In the genomic region with DNA sequence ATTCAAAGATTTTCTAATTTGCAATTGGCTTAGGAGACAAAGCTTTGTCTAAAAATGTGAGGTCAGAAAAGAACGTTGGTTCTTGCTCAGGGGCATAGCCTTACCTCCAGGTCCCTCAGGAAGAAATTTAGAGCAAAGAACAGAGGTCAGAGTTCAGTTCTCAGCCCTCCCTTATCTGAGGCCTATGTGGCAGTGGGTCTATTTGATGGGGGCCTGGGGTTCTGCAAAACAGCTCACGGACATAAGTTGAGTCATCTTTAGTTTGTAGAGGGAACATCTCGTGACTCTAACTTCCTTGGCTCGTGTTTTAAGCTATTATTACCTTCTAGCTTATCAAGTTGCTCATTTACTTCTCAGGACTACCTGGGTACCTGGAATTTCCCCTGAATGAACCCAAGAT, we compare ENCODE assay signal across 30 cellular contexts.
"Had no signal": no experiment of that assay in that cellular context is flagged by ENCODE, and none has a peak within 500 bp of the region (broad histone marks: within the 10 kb centered on the region; RNA-seq: fewer than 3 reads in every experiment).

No MANE protein-coding gene starts in this region.

- H3K4me1 Mint-ChIP-seq: activated CD4-positive, alpha-beta memory T cell treated with anti-CD3 and anti-CD28 coated beads, Interleukin-2, amount 10 ng/mL, durations not matched to agents 7 days and 5 days; activated CD8-positive, alpha-beta memory T cell treated with anti-CD3 and anti-CD28 coated beads, Interleukin-2, amount 10 ng/mL, durations not matched to agents 7 days and 5 days; activated naive CD8-positive, alpha-beta T cell treated with anti-CD3 and anti-CD28 coated beads for 36 hours had no signal

- H3K9me3 ChIP-seq: ascending aorta had no signal

- H3K27ac ChIP-seq: ascending aorta, RWPE1, WERI-Rb-1 had no signal

- H3K4me3 ChIP-seq: ascending aorta had no signal

- H3K36me3 Mint-ChIP-seq: activated CD8-positive, alpha-beta memory T cell treated with anti-CD3 and anti-CD28 coated beads, Interleukin-2, amount 10 ng/mL, durations not matched to agents 7 days and 5 days; activated naive CD8-positive, alpha-beta T cell treated with anti-CD3 and anti-CD28 coated beads for 36 hours had no signal

- H3K36me3 ChIP-seq: ascending aorta, WERI-Rb-1 had no signal

- FAIRE-seq: RCC 7860 had no signal

- H3K9me3 Mint-ChIP-seq: activated CD4-positive, alpha-beta memory T cell treated with anti-CD3 and anti-CD28 coated beads, Interleukin-2, amount 10 ng/mL, durations not matched to agents 7 days and 5 days; activated naive CD8-positive, alpha-beta T cell treated with anti-CD3 and anti-CD28 coated beads for 36 hours had no signal

- H3K4me1 ChIP-seq: ascending aorta had no signal

- H3K27ac Mint-ChIP-seq: activated CD4-positive, alpha-beta memory T cell treated with anti-CD3 and anti-CD28 coated beads, Interleukin-2, amount 10 ng/mL, durations not matched to agents 7 days and 5 days; activated CD8-positive, alpha-beta memory T cell treated with anti-CD3 and anti-CD28 coated beads, Interleukin-2, amount 10 ng/mL, durations not matched to agents 7 days and 5 days; activated naive CD8-positive, alpha-beta T cell treated with anti-CD3 and anti-CD28 coated beads for 36 hours had no signal

- H3K27me3 ChIP-seq: ascending aorta had no signal

- ATAC-seq: activated CD8-positive, alpha-beta memory T cell treated with anti-CD3 and anti-CD28 coated beads, Interleukin-2, amount 10 ng/mL, durations not matched to agents 7 days and 5 days had no signal

- DNase-seq: activated CD4-positive, alpha-beta memory T cell treated with anti-CD3 and anti-CD28 coated beads, Interleukin-2, amount 10 ng/mL, durations not matched to agents 7 days and 5 days; activated CD4-positive, alpha-beta T cell treated with anti-CD3 and anti-CD28 coated beads for 1 hour; activated CD4-positive, alpha-beta T cell treated with anti-CD3 and anti-CD28 coated beads for 48 hours; activated CD4-positive, CD25-positive, alpha-beta regulatory T cell; activated CD8-positive, alpha-beta memory T cell treated with anti-CD3 and anti-CD28 coated beads for 24 hours; activated CD8-positive, alpha-beta memory T cell treated with anti-CD3 and anti-CD28 coated beads, Interleukin-2, amount 10 ng/mL, durations not matched to agents 7 days and 5 days; activated CD8-positive, alpha-beta memory T cell treated with anti-CD3 and anti-CD28 coated beads, Interleukin-2, amount 50 U/mL, for 48 hours; activated effector memory CD4-positive, alpha-beta T cell treated with Interleukin-2 at 50 U/mL for 16 hours; activated naive CD4-positive, alpha-beta T cell treated with anti-CD3 and anti-CD28 coated beads, Interleukin-2, amount 50 U/mL, for 16 hours; activated naive CD8-positive, alpha-beta T cell treated with anti-CD3 and anti-CD28 coated beads for 36 hours; activated T-cell treated with anti-CD3 and anti-CD28 coated beads, Interleukin-2, amount 50 U/mL, for 48 hours; amniotic stem cell; caudate nucleus; cerebellar nuclear complex; Kasumi-1; MM.1S; MV-4-11; NCI-H1092; NCI-H1436 treated with DMSO at 0.1 percent for 48 hours; NCI-H1694 treated with DMSO at 0.1 percent for 48 hours; NCI-H2029; NCI-H345; NCI-H524 treated with DMSO at 0.1 percent for 48 hours; Right ventricle myocardium superior; SW 1271; T1000; WERI-Rb-1 had no signal

- H3K4me3 Mint-ChIP-seq: activated CD4-positive, alpha-beta memory T cell treated with anti-CD3 and anti-CD28 coated beads, Interleukin-2, amount 10 ng/mL, durations not matched to agents 7 days and 5 days; activated CD8-positive, alpha-beta memory T cell treated with anti-CD3 and anti-CD28 coated beads, Interleukin-2, amount 10 ng/mL, durations not matched to agents 7 days and 5 days; activated naive CD8-positive, alpha-beta T cell treated with anti-CD3 and anti-CD28 coated beads for 36 hours had no signal

- H3K27me3 Mint-ChIP-seq: activated naive CD8-positive, alpha-beta T cell treated with anti-CD3 and anti-CD28 coated beads for 36 hours had no signal
